In the genomic region with DNA sequence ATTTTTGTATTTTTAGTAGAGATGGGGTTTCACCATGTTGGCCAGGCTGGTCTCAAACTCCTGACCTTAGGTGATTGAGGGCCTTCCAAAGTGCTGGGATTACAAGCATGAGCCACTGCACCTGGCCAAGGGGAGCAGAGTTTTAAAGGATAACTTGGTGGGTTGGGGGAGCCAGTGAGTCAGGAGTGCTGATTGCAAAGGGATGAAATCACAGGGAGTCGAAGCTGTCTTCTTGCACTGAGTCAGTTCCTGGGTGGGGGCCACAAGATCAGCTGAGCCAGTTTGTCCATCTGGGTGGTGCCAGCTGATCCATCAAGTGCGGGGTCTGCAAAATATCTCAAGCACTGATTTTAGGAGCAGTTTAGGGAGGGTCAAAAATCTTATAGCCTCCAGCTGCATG, we compare ENCODE assay signal across 14 cellular contexts. TPM values are rescaled to one million over a fixed set of nuclear protein-coding genes. Genes with fewer than 3 reads are reported as not detected.
"Had no signal": no experiment of that assay in that cellular context is flagged by ENCODE, and none has a peak within 500 bp of the region (broad histone marks: within the 10 kb centered on the region; RNA-seq: fewer than 3 reads in every experiment).

No MANE protein-coding gene starts in this region.

RNA-seq across cellular contexts. Expression of a gene that starts 15.7 kb away (rescaled TPM):
- total RNA-seq: body of pancreas, dermis microvascular lymphatic vessel endothelial cell, endothelial cell of umbilical vein, fibroblast of villous mesenchyme, heart right ventricle, lung microvascular endothelial cell, pulmonary artery endothelial cell had no signal
- polyA plus RNA-seq: endothelial cell of umbilical vein had no signal

RNA-seq across cellular contexts. Expression of a gene that starts 34.8 kb away (rescaled TPM):
- total RNA-seq: activated CD4-positive, alpha-beta memory T cell treated with anti-CD3 and anti-CD28 coated beads for 36 hours; activated naive CD8-positive, alpha-beta T cell treated with anti-CD3 and anti-CD28 coated beads for 36 hours; dermis microvascular lymphatic vessel endothelial cell; endothelial cell of umbilical vein; fibroblast of villous mesenchyme; heart right ventricle; left ventricle myocardium inferior; lung microvascular endothelial cell; natural killer cell; pulmonary artery endothelial cell; urinary bladder had no signal
- polyA plus RNA-seq: endothelial cell of umbilical vein, heart right ventricle, keratinocyte, ovary, urinary bladder had no signal

RNA-seq across cellular contexts. Expression of a gene that starts 35.7 kb away (rescaled TPM):
- total RNA-seq: activated naive CD8-positive, alpha-beta T cell treated with anti-CD3 and anti-CD28 coated beads for 36 hours; dermis microvascular lymphatic vessel endothelial cell; endothelial cell of umbilical vein; fibroblast of villous mesenchyme; lung microvascular endothelial cell; pulmonary artery endothelial cell; urinary bladder had no signal
- polyA plus RNA-seq: endothelial cell of umbilical vein had no signal
